In genomic region chr6:76441850-76442249, GRCh38 we compare ENCODE assay signal across 23 cellular contexts.
A peak's percentile ranks its signal among the peaks of the same experiment; 100 is the strongest.
DNase-seq lines count a peak whose midpoint lies in the region; ATAC-seq and TF ChIP-seq lines count a peak whose summit lies in the region.
"Had no signal": no experiment of that assay in that cellular context is flagged by ENCODE, and none has a peak within 500 bp of the region (broad histone marks: within the 10 kb centered on the region; RNA-seq: fewer than 3 reads in every experiment).

No MANE protein-coding gene starts in this region.

- H3K4me3 ChIP-seq in hepatocyte (no peak overlapping the region), psoas muscle (peak overlapping the region; percentile 30)
- H3K4me3 ChIP-seq: K562, sigmoid colon had no signal

- H3K27me3 ChIP-seq in hepatocyte = no peaks in the 10 kb centered on the region
- H3K27me3 ChIP-seq in psoas muscle (ENCODE audit: insufficient read depth in 3 of 3, low read length in 2 of 3) = no peaks in the 10 kb centered on the region
- H3K27me3 ChIP-seq: BE2C, sigmoid colon had no signal

- no peaks in the 10 kb centered on the region for H3K4me1 Mint-ChIP-seq in Calu3 (ENCODE audit: low read depth, unreplicated experiment)
- H3K4me1 Mint-ChIP-seq in HFFc6 (ENCODE audit: low read depth) = no peaks in the 10 kb centered on the region
- H3K4me1 Mint-ChIP-seq: immature natural killer cell had no signal

- intact Hi-C loops in psoas muscle (cut with DNase I) (no loop called here), Calu3 (cut with micrococcal nuclease; ENCODE audit: unreplicated experiment) (no loop called here)

- H3K9me3 ChIP-seq in hepatocyte (ENCODE audit: low read depth) = no peaks in the 10 kb centered on the region
- no peaks in the 10 kb centered on the region for H3K9me3 ChIP-seq in psoas muscle
- H3K9me3 ChIP-seq: BE2C had no signal

- BruUV-seq in Calu3 (replicated peaks; lab: Mats Ljungman, UMichigan) = no TSS peak

- H3K27me3 Mint-ChIP-seq in Calu3 (ENCODE audit: unreplicated experiment) = no peaks in the 10 kb centered on the region
- no peaks in the 10 kb centered on the region for H3K27me3 Mint-ChIP-seq in HFFc6 (ENCODE audit: insufficient read depth)

- H3K4me3 Mint-ChIP-seq in Calu3 (ENCODE audit: low read depth, unreplicated experiment) = no peak overlapping the region
- H3K4me3 Mint-ChIP-seq in HFFc6 = no peak overlapping the region
- H3K4me3 Mint-ChIP-seq: activated T-cell treated with anti-CD3 and anti-CD28 coated beads, Interleukin-2, amount 50 U/mL, for 4 hours; immature natural killer cell had no signal

- no peak overlapping the region for H2AFZ ChIP-seq in hepatocyte

- peak in 3 of 4 donors; percentile 91 to 96 (median 94) for ATAC-seq in psoas muscle
- ATAC-seq: activated CD4-positive, CD25-positive, alpha-beta regulatory T cell treated with anti-CD3 and anti-CD28 coated beads, Interleukin-2, amount 50 U/mL, for 24 hours; activated T-cell treated with anti-CD3 and anti-CD28 coated beads, Interleukin-2, amount 50 U/mL, for 4 hours; K562; left ventricle myocardium superior had no signal

- DNase-seq in SKM-1 treated with dmso at 0.1 percent for 144 hours (lab: John Stamatoyannopoulos, UW; ENCODE audit: unreplicated experiment) (peak; percentile 2), SKM-1 (lab: John Stamatoyannopoulos, UW; ENCODE audit: unreplicated experiment) (no peak), NCI-H82 (lab: John Stamatoyannopoulos, UW) (peak; percentile 94), hepatocyte (ENCODE audit: low spot score) (peak; percentile 21), psoas muscle (peak in 1 of 2 donors; percentile 49), Calu3 (no peak), HFFc6 (no peak), NCI-H146 (lab: John Stamatoyannopoulos, UW) (no peak)
- DNase-seq: activated CD8-positive, alpha-beta memory T cell treated with anti-CD3 and anti-CD28 coated beads for 24 hours; activated naive CD4-positive, alpha-beta T cell treated with Interleukin-2 at 50 U/mL for 16 hours; activated T-cell treated with anti-CD3 and anti-CD28 coated beads, Interleukin-2, amount 50 U/mL, for 4 hours; BE2C; COR-L47; cortex of kidney; immature natural killer cell; left ventricle myocardium superior; NCI-H187; sigmoid colon; substantia nigra; T-helper 9 cell had no signal

- H3K4me2 ChIP-seq in hepatocyte = no peak overlapping the region

- no peaks in the 10 kb centered on the region for H4K20me1 ChIP-seq in hepatocyte (ENCODE audit: insufficient read depth, poor library complexity, severe bottlenecking)

- H3K79me2 ChIP-seq in hepatocyte = no peaks in the 10 kb centered on the region

- H3K27ac Mint-ChIP-seq in Calu3 (ENCODE audit: unreplicated experiment) (no peak overlapping the region), HFFc6 (no peak overlapping the region)
- H3K27ac Mint-ChIP-seq: immature natural killer cell had no signal

- no peak for TF ChIP-seq CTCF in hepatocyte (IDR thresholded peaks at IDR 0.05; ENCODE audit: poor library complexity)
- no peak for TF ChIP-seq CTCF in psoas muscle (IDR thresholded peaks at IDR 0.05)
- no peak for TF ChIP-seq CTCF in Calu3 (IDR thresholded peaks at IDR 0.05; ENCODE audit: unreplicated experiment)
- TF ChIP-seq CTCF in HFFc6 (IDR thresholded peaks at IDR 0.05) = no peak

- H3K4me1 ChIP-seq in hepatocyte (ENCODE audit: insufficient read depth) (no peaks in the 10 kb centered on the region), psoas muscle (no peaks in the 10 kb centered on the region)
- H3K4me1 ChIP-seq: BE2C, sigmoid colon had no signal

- no peaks in the 10 kb centered on the region for H3K9me2 ChIP-seq in hepatocyte (replicated peaks; ENCODE audit: insufficient read depth)

- no peaks in the 10 kb centered on the region for H3K36me3 ChIP-seq in hepatocyte (replicated peaks; ENCODE audit: insufficient read depth, low read depth)
- no peaks in the 10 kb centered on the region for H3K36me3 ChIP-seq in psoas muscle (ENCODE audit: insufficient read depth in 1 of 2, low read depth in 1 of 2)
- H3K36me3 ChIP-seq: BE2C, sigmoid colon had no signal

- H3K9me3 Mint-ChIP-seq in Calu3 (ENCODE audit: low read depth, unreplicated experiment) (no peaks in the 10 kb centered on the region), HFFc6 (peaks cover 36% of the 10 kb centered on the region)
- H3K9me3 Mint-ChIP-seq: activated T-cell treated with anti-CD3 and anti-CD28 coated beads, Interleukin-2, amount 50 U/mL, for 4 hours had no signal

- no peaks in the 10 kb centered on the region for H3K36me3 Mint-ChIP-seq in Calu3 (ENCODE audit: insufficient read depth, unreplicated experiment)
- H3K36me3 Mint-ChIP-seq in HFFc6 (ENCODE audit: low read depth) = no peaks in the 10 kb centered on the region
- H3K36me3 Mint-ChIP-seq: immature natural killer cell had no signal

- 51% methylated on average over 3 of the region's 3 CpGs for WGBS in hepatocyte (ENCODE audit: low lambda C conversion rate, missing lambda C conversion rate)
- 32 to 71% (median 44%) methylated on average over 3 of the region's 3 CpGs for WGBS in psoas muscle, 3 donors

- CTCF ChIA-PET in Calu3 (lab: Charles Lee) = no interaction called here

- H3K27ac ChIP-seq in hepatocyte = no peak overlapping the region
- H3K27ac ChIP-seq in psoas muscle = peak overlapping the region; percentile 72
- H3K27ac ChIP-seq: RWPE1, sigmoid colon had no signal

Comparison
In these comparisons a context has a peak if more than half of its experiments do, and no peak if none do; other contexts are left out.
1. DNase-seq: peak in SKM-1 treated with dmso at 0.1 percent for 144 hours (single experiment), NCI-H82 (single experiment) and hepatocyte (single experiment); none in SKM-1 (single experiment), Calu3 (single experiment), HFFc6 (single experiment) and NCI-H146 (single experiment).